32 cellular contexts compared by ENCODE assay signal in the genomic region with DNA sequence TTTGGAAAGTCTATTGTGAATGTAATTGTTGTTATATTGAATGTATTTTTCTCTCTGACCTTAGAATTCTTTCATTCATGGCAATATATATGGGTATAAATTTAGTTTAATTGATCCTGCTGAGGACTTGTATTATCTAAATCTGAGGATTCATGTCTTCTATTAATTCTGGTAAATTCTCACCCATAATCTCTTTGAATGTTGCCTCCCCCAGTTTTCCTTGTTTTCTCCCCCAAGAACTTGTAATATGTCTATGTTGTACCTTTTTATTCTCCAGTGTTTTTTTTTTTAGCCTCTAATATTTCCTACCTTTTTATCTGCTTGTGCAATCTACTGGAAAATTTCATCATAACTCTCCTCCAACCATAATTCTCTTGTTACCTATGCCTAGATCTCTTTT. TPM values are rescaled to one million over a fixed set of nuclear protein-coding genes. Genes with fewer than 3 reads are reported as not detected.
"Had no signal": no experiment of that assay in that cellular context is flagged by ENCODE, and none has a peak within 500 bp of the region (broad histone marks: within the 10 kb centered on the region; RNA-seq: fewer than 3 reads in every experiment).

No MANE protein-coding gene starts in this region.

- DNase-seq: natural killer cell; occipital lobe; ovary; posterior cingulate gyrus; psoas muscle; right cardiac atrium; right lobe of liver; sigmoid colon; small intestine; stimulated activated CD4-positive, alpha-beta T cell treated with anti-CD3 and anti-CD28 coated beads, Interleukin-15, amount 100 ng/mL, for 24 hours; stimulated activated CD4-positive, alpha-beta T cell treated with anti-CD3 and anti-CD28 coated beads, Interleukin-2, amount 100 ng/mL, for 24 hours; stimulated activated CD4-positive, alpha-beta T cell treated with anti-CD3 and anti-CD28 coated beads, Interleukin-2, amount 100 ng/mL, for 48 hours; stimulated activated CD4-positive, alpha-beta T cell treated with anti-CD3 and anti-CD28 coated beads, Interleukin-4, amount 100 ng/mL, for 24 hours; stimulated activated naive B cell treated with anti-CD40 and anti-IgM and Interleukin-4, amounts not matched to agents 10 μg/mL and 1 μg/mL and 100 μg/mL, for 72 hours; stimulated activated naive CD4-positive, alpha-beta T cell treated with Interleukin-2 at 50 U/mL for 16 hours; stomach; thyroid gland; trophoblast cell; upper lobe of left lung had no signal

- H2AFZ ChIP-seq: neural progenitor cell, parathyroid adenoma had no signal

- ATAC-seq: natural killer cell; psoas muscle; right cardiac atrium; right lobe of liver; stimulated activated effector memory CD8-positive, alpha-beta T cell treated with anti-CD3 and anti-CD28 coated beads, Interleukin-12 subunit alpha, Interleukin-12 subunit beta, amount 100 ng/mL, for 72 hours; stimulated activated naive B cell treated with anti-CD40 and anti-IgM and Interleukin-4, amounts not matched to agents 10 μg/mL and 1 μg/mL and 100 μg/mL, for 72 hours had no signal

- H3K79me2 ChIP-seq: parathyroid adenoma had no signal

- H3K36me3 ChIP-seq: neural progenitor cell, ovary, right lobe of liver, sigmoid colon, stomach, thoracic aorta, thyroid gland, tibial nerve, upper lobe of left lung, vagina had no signal

- H3K27ac ChIP-seq: neural progenitor cell, ovary, parathyroid adenoma, psoas muscle, right lobe of liver, sigmoid colon, stomach, thoracic aorta, thyroid gland, tibial nerve, upper lobe of left lung, vagina had no signal

- H3K4me1 ChIP-seq: neural progenitor cell, parathyroid adenoma, psoas muscle, right lobe of liver, sigmoid colon, stomach, thyroid gland, tibial nerve, upper lobe of left lung, vagina had no signal

- H3K9me3 ChIP-seq: ovary, psoas muscle, right lobe of liver, sigmoid colon, thoracic aorta, thyroid gland, tibial nerve, upper lobe of left lung, vagina had no signal

- H3K27me3 ChIP-seq: ovary, right lobe of liver, thyroid gland, upper lobe of left lung, vagina had no signal

- H3K4me3 ChIP-seq: neural progenitor cell, ovary, psoas muscle, right lobe of liver, sigmoid colon, stomach, thoracic aorta, thyroid gland, tibial nerve, upper lobe of left lung, vagina had no signal

- H3K4me2 ChIP-seq: neural progenitor cell had no signal

- H3K9ac ChIP-seq: neural progenitor cell, parathyroid adenoma had no signal

RNA-seq across cellular contexts. Expression of a gene that starts 21.5 kb away (rescaled TPM):
- total RNA-seq: natural killer cell, occipital lobe, osteoblast, ovary, progenitor cell of endocrine pancreas, psoas muscle, right cardiac atrium, right lobe of liver, sigmoid colon, skeletal muscle tissue, stomach, temporal lobe, thoracic aorta, thyroid gland, tibial nerve, upper lobe of left lung, vagina had no signal
- polyA plus RNA-seq: neural cell, ovary, right cardiac atrium, small intestine, stomach had no signal

RNA-seq across cellular contexts. Expression of a gene that starts 37.6 kb away (rescaled TPM):
- total RNA-seq: natural killer cell, occipital lobe, ovary, progenitor cell of endocrine pancreas, psoas muscle, renal cortical epithelial cell, right cardiac atrium, right lobe of liver, sigmoid colon, skeletal muscle tissue, stomach, temporal lobe, thoracic aorta, thyroid gland, upper lobe of left lung, ureter, vagina had no signal
- polyA plus RNA-seq: neural cell, ovary, right cardiac atrium, sigmoid colon, small intestine, stomach had no signal

RNA-seq across cellular contexts. Expression of a gene that starts 55.8 kb away (rescaled TPM):
- total RNA-seq: natural killer cell, occipital lobe, progenitor cell of endocrine pancreas, right cardiac atrium, right lobe of liver, sigmoid colon, stomach, temporal lobe, thoracic aorta, thyroid gland, upper lobe of left lung, vagina had no signal
- polyA plus RNA-seq: neural cell, right cardiac atrium, sigmoid colon, stomach had no signal

RNA-seq across cellular contexts. Expression of a gene that starts 57.6 kb away (rescaled TPM):
- total RNA-seq: natural killer cell, occipital lobe, progenitor cell of endocrine pancreas, right cardiac atrium, right lobe of liver, sigmoid colon, stomach, temporal lobe, thoracic aorta, thyroid gland, upper lobe of left lung, vagina had no signal
- polyA plus RNA-seq: neural cell, right cardiac atrium, sigmoid colon, small intestine, stomach had no signal
